Comparison of ENCODE assay signal across 10 cellular contexts in genomic region chr10:110411047-110411410, GRCh38.
DNase-seq lines count a peak whose midpoint lies in the region; ATAC-seq, FAIRE-seq and TF ChIP-seq lines count a peak whose summit lies in the region.
"Had no signal": no experiment of that assay in that cellular context is flagged by ENCODE, and none has a peak within 500 bp of the region (broad histone marks: within the 10 kb centered on the region; RNA-seq: fewer than 3 reads in every experiment).

No MANE protein-coding gene starts in this region.

- no peak for ATAC-seq in GM18861 (IDR thresholded peaks at IDR 0.05; ENCODE audit: unreplicated experiment)
- ATAC-seq: activated naive CD4-positive, alpha-beta T cell treated with anti-CD3 and anti-CD28 coated beads, Interleukin-2, amount 50 U/mL, for 72 hours had no signal

- peaks cover 76% of the 10 kb centered on the region for H3K4me1 ChIP-seq in SJSA1 (replicated peaks)

- H3K36me3 ChIP-seq in SJSA1, result no peaks in the 10 kb centered on the region

- H3K4me3 ChIP-seq in SJSA1 (no peak overlapping the region), retinal pigment epithelial cell (ENCODE audit: low read length) (no peak overlapping the region)

- H3K27ac ChIP-seq in SJSA1, result peak overlapping the region; percentile 95

- FAIRE-seq in D721Med (lab: Jason Lieb, UNC), result no peak

- H3K9me3 ChIP-seq in SJSA1 (replicated peaks), result no peaks in the 10 kb centered on the region

- H3K27me3 ChIP-seq in SJSA1 (replicated peaks), result no peaks in the 10 kb centered on the region

- no peak for TF ChIP-seq CTCF in retinal pigment epithelial cell (conservative IDR thresholded peaks at IDR 0.05; ENCODE audit: low read depth, low read length)
- TF ChIP-seq CTCF in D721Med (IDR thresholded peaks at IDR 0.05; ENCODE audit: insufficient read depth, missing control alignments), result no peak

- peak; percentile 49 for DNase-seq in GM03348 (ENCODE audit: low spot score)
- DNase-seq in SJSA1 (ENCODE audit: low read depth in 1 of 2, low spot score in 2 of 2), result peak; percentile 73 to 74
- peak; percentile 48 for DNase-seq in fibroblast of peridontal ligament (ENCODE audit: extremely low read depth)
- peak; percentile 69 for DNase-seq in retinal pigment epithelial cell (ENCODE audit: low read depth)
- DNase-seq in activated CD4-positive, CD25-positive, alpha-beta regulatory T cell (lab: John Stamatoyannopoulos, UW), result no peak
- no peak for DNase-seq in D721Med (ENCODE audit: insufficient read length, low spot score)
- no peak for DNase-seq in activated CD4-positive, alpha-beta T cell treated with anti-CD3 and anti-CD28 coated beads for 48 hours
- DNase-seq: NCI-H510A had no signal

Comparison
In these comparisons a context has a peak if more than half of its experiments do, and no peak if none do; other contexts are left out.
1. DNase-seq: peak in GM03348 (single experiment), SJSA1 (2 of 2), fibroblast of peridontal ligament (single experiment) and retinal pigment epithelial cell (single experiment); none in activated CD4-positive, CD25-positive, alpha-beta regulatory T cell (0 of 4), D721Med (single experiment) and activated CD4-positive, alpha-beta T cell treated with anti-CD3 and anti-CD28 coated beads for 48 hours (single experiment).